17 cellular contexts compared by ENCODE assay signal in genomic region chr15:82569834-82570233, GRCh38. TPM values are rescaled to one million over a fixed set of nuclear protein-coding genes. Genes with fewer than 3 reads are reported as not detected.
DNase-seq lines count a peak whose midpoint lies in the region; ATAC-seq, FAIRE-seq and TF ChIP-seq lines count a peak whose summit lies in the region.
"Had no signal": no experiment of that assay in that cellular context is flagged by ENCODE, and none has a peak within 500 bp of the region (broad histone marks: within the 10 kb centered on the region; RNA-seq: fewer than 3 reads in every experiment).

No MANE protein-coding gene starts in this region.

- H3K27me3 ChIP-seq in K562 (ENCODE audit: control insufficient read depth in 2 of 2, insufficient read depth in 2 of 2, low read length in 2 of 2) (no peaks in the 10 kb centered on the region), dorsolateral prefrontal cortex (no peaks in the 10 kb centered on the region)
- no peaks in the 10 kb centered on the region for H3K27me3 ChIP-seq in CD8-positive, alpha-beta T cell (ENCODE audit: insufficient read depth, low read length)
- H3K27me3 ChIP-seq: BE2C had no signal

- H3K9me3 Mint-ChIP-seq in osteocyte (ENCODE audit: unreplicated experiment) = no peaks in the 10 kb centered on the region
- H3K9me3 Mint-ChIP-seq in CD8-positive, alpha-beta T cell = no peaks in the 10 kb centered on the region

- TF ChIP-seq EP300 in K562 (IDR thresholded peaks at IDR 0.05; ENCODE audit: low read length) = no peak

- intact Hi-C loops in K562 (cut with micrococcal nuclease) (loop anchor here (5.0 kb wide), 1 partner anchor 62 kb away; no protein-coding TSS in a partner anchor), dorsolateral prefrontal cortex (cut with DNase I) (loop anchor here (2.0 to 5.0 kb wide), 2 partner anchors 77 kb away; partner anchors contain the start of gene CPEB1 (in 2 of the 2))
- intact Hi-C loops in CD8-positive, alpha-beta T cell (cut with DNase I, micrococcal nuclease) = no loop called here

- no TSS peak for BruUV-seq in K562 (replicated peaks; lab: Mats Ljungman, UMichigan)

- H3K4me3 ChIP-seq in K562 (no peak overlapping the region), dorsolateral prefrontal cortex (peak overlapping the region in 58 of 59 donors; percentile 21 to 78 (median 62))
- no peak overlapping the region for H3K4me3 ChIP-seq in CD8-positive, alpha-beta T cell (ENCODE audit: low read depth, low read length)
- H3K4me3 ChIP-seq: HAP-1 had no signal

- no peak overlapping the region for H3K27ac Mint-ChIP-seq in osteocyte (ENCODE audit: unreplicated experiment)
- H3K27ac Mint-ChIP-seq in CD8-positive, alpha-beta T cell = no peak overlapping the region
- H3K27ac Mint-ChIP-seq: CD4-positive, CD25-positive, alpha-beta regulatory T cell had no signal

- no peak overlapping the region for H3K27ac ChIP-seq in K562 (ENCODE audit: extremely low read depth, low read depth, low read length)
- H3K27ac ChIP-seq in dorsolateral prefrontal cortex = peak overlapping the region in 48 of 59 donors; percentile 7 to 95 (median 86)
- no peak overlapping the region for H3K27ac ChIP-seq in CD8-positive, alpha-beta T cell (ENCODE audit: low read depth, low read length)
- H3K27ac ChIP-seq: HL-60, KMS-11 had no signal

- 71% methylated on average over 4 of the region's 4 CpGs for WGBS in K562 (ENCODE audit: insufficient coverage, low coverage, missing lambda C conversion rate)

- H3K4me1 Mint-ChIP-seq in osteocyte (ENCODE audit: unreplicated experiment) = peaks cover 5% of the 10 kb centered on the region
- H3K4me1 Mint-ChIP-seq in CD8-positive, alpha-beta T cell (ENCODE audit: low read depth) = no peaks in the 10 kb centered on the region
- H3K4me1 Mint-ChIP-seq: CD4-positive, CD25-positive, alpha-beta regulatory T cell had no signal

- H3K27me3 Mint-ChIP-seq in osteocyte (ENCODE audit: unreplicated experiment) = peaks cover 26% of the 10 kb centered on the region
- H3K27me3 Mint-ChIP-seq in CD8-positive, alpha-beta T cell (ENCODE audit: low read depth) = peaks cover 14% of the 10 kb centered on the region

- peak; percentile 59 for DNase-seq in G401 (ENCODE audit: low spot score)
- DNase-seq in K562 (ENCODE audit: extremely low read depth in 1 of 4, low spot score in 3 of 4) = no peak
- no peak for DNase-seq in dorsolateral prefrontal cortex
- peak; percentile 8 for DNase-seq in osteocyte (ENCODE audit: extremely low spot score, unreplicated experiment)
- DNase-seq in HuH-7 (ENCODE audit: low spot score) = no peak
- no peak for DNase-seq in CD8-positive, alpha-beta T cell
- DNase-seq: ACHN; BE2C; CD4-positive, CD25-positive, alpha-beta regulatory T cell; DMS153; DMS79; GF-D8 had no signal

- peaks cover 58% of the 10 kb centered on the region; the same call in 2 of the 3 replicates for H3K36me3 ChIP-seq in K562 (ENCODE audit: control insufficient read depth, insufficient read depth, low read length)
- H3K36me3 ChIP-seq in CD8-positive, alpha-beta T cell (ENCODE audit: insufficient read depth, low read length) = no peaks in the 10 kb centered on the region
- H3K36me3 ChIP-seq: BE2C, HAP-1 had no signal

- POLR2A ChIA-PET in K562 (lab: Yijun Ruan, JAX) = interaction anchor here (0.7 to 1.8 kb wide), 6 partner anchors 9 to 1548 kb away, joined by 3 to 4 read pairs (median 3); partner anchors contain the start of gene RPS17
- POLR2A ChIA-PET in CD8-positive, alpha-beta T cell (lab: Charles Lee) = no interaction called here

- no peak for FAIRE-seq in K562 (lab: Jason Lieb, UNC)

- H3K9me3 ChIP-seq in K562 (replicated peaks; ENCODE audit: control insufficient read depth, insufficient read depth, low read depth, low read length) = no peaks in the 10 kb centered on the region
- no peaks in the 10 kb centered on the region for H3K9me3 ChIP-seq in CD8-positive, alpha-beta T cell (ENCODE audit: low read length)
- H3K9me3 ChIP-seq: BE2C, HAP-1 had no signal

- TF ChIP-seq CTCF in K562 (IDR thresholded peaks at IDR 0.05 in 2 of 3, conservative IDR thresholded peaks at IDR 0.05 in 1 of 3; ENCODE audit: insufficient read depth in 2 of 3, low read depth in 1 of 3, low read length in 3 of 3) (no peak), dorsolateral prefrontal cortex (IDR thresholded peaks at IDR 0.05 in 54 of 56, conservative IDR thresholded peaks at IDR 0.05 in 2 of 56; ENCODE audit: low read depth in 1 of 56, partially characterized antibody in 56 of 56) (no peak), osteocyte (IDR thresholded peaks at IDR 0.05) (no peak)
- TF ChIP-seq CTCF in CD8-positive, alpha-beta T cell (IDR thresholded peaks at IDR 0.05) = no peak

- no peak for TF ChIP-seq RAD21 in K562 (CRISPR knock-in tag; conservative IDR thresholded peaks at IDR 0.05 in 1 of 2, IDR thresholded peaks at IDR 0.05 in 1 of 2)

- peaks cover 25 to 33% of the 10 kb centered on the region in 2 experiments; a peak in 4 of 5 replicates for H3K4me1 ChIP-seq in K562 (replicated peaks in 1 of 2; ENCODE audit: control insufficient read depth in 2 of 2, insufficient read depth in 2 of 2, low read length in 2 of 2)
- no peaks in the 10 kb centered on the region for H3K4me1 ChIP-seq in CD8-positive, alpha-beta T cell (ENCODE audit: insufficient read depth, low read length)

- H4K20me1 ChIP-seq in K562 (replicated peaks; ENCODE audit: control insufficient read depth, insufficient read depth, low read length) = peaks cover 10% of the 10 kb centered on the region

- in situ Hi-C loops in G401 (cut with HindIII; ENCODE audit: low sequenced_read_pairs) = no loop called here
- in situ Hi-C loops in K562 (cut with MboI) = no loop called here

- H3K36me3 Mint-ChIP-seq in osteocyte (ENCODE audit: unreplicated experiment) = no peaks in the 10 kb centered on the region
- peaks cover 3% of the 10 kb centered on the region for H3K36me3 Mint-ChIP-seq in CD8-positive, alpha-beta T cell
- H3K36me3 Mint-ChIP-seq: CD4-positive, CD25-positive, alpha-beta regulatory T cell had no signal

- H3K79me2 ChIP-seq in K562 (ENCODE audit: control insufficient read depth, insufficient read depth, low read length) = no peaks in the 10 kb centered on the region; the same call in 2 of the 3 replicates

- TF ChIP-seq POLR2A in K562 (conservative IDR thresholded peaks at IDR 0.05) = no peak

- H2AFZ ChIP-seq in K562 (ENCODE audit: low read depth, low read length) = no peak overlapping the region

- peaks cover 4% of the 10 kb centered on the region for H3K9me1 ChIP-seq in K562 (ENCODE audit: control insufficient read depth, insufficient read depth, low read length)

- H3K4me2 ChIP-seq in K562 (ENCODE audit: insufficient read depth, low read length) = no peak overlapping the region
- H3K4me2 ChIP-seq: KMS-11 had no signal

- ATAC-seq in K562 (no peak), HG03439 (IDR thresholded peaks at IDR 0.05; ENCODE audit: unreplicated experiment) (no peak), HG02798 (IDR thresholded peaks at IDR 0.05; ENCODE audit: poor library complexity, unreplicated experiment) (no peak)
- ATAC-seq in CD8-positive, alpha-beta T cell = no peak

- H3K4me3 Mint-ChIP-seq in osteocyte (ENCODE audit: unreplicated experiment) = no peak overlapping the region
- H3K4me3 Mint-ChIP-seq in CD8-positive, alpha-beta T cell = no peak overlapping the region
- H3K4me3 Mint-ChIP-seq: CD4-positive, CD25-positive, alpha-beta regulatory T cell had no signal

- no peak overlapping the region for H3K9ac ChIP-seq in K562 (ENCODE audit: insufficient read depth in 1 of 2, low read depth in 2 of 2, low read length in 2 of 2)
- H3K9ac ChIP-seq: KMS-11 had no signal

- CTCF ChIA-PET in K562 (lab: Yijun Ruan, JAX; ENCODE audit: low intra/inter-chr PET ratio) = no interaction called here
- CTCF ChIA-PET in CD8-positive, alpha-beta T cell (lab: Charles Lee) = no interaction called here

TF ChIP-seq in K562, 482 proteins besides CTCF, POLR2A, EP300 and RAD21 (continues in another document):
- no peak for TF ChIP-seq FOXK1 (CRISPR knock-in tag; IDR thresholded peaks at IDR 0.05; ENCODE audit: borderline replicate concordance)
- no peak for TF ChIP-seq ZFP1 (CRISPR knock-in tag; IDR thresholded peaks at IDR 0.05)
- TF ChIP-seq USF2 (CRISPR knock-in tag; IDR thresholded peaks at IDR 0.05) = no peak
- TF ChIP-seq XRCC3 (IDR thresholded peaks at IDR 0.05) = no peak
- no peak for TF ChIP-seq TBP (optimal IDR thresholded peaks at IDR 0.05; ENCODE audit: low read depth, low read length)
- no peak for TF ChIP-seq PHF8 (IDR thresholded peaks at IDR 0.05; ENCODE audit: borderline replicate concordance, low read length)
- no peak for TF ChIP-seq TFAM (CRISPR knock-in tag; conservative IDR thresholded peaks at IDR 0.05)
- TF ChIP-seq ZNF41 (CRISPR knock-in tag; conservative IDR thresholded peaks at IDR 0.05) = no peak
- peak; percentile 90 for TF ChIP-seq ZNF316 (IDR thresholded peaks at IDR 0.05)

RNA-seq across cellular contexts. Expression of gene RPS17, which starts 29.6 kb away (rescaled TPM):
- 4,982 and 6,687 TPM in 2 replicates for total RNA-seq in G401 (2014; rRNA removed; shearing (Covaris generic))
- 288 and 405 TPM in 2 replicates for total RNA-seq in K562 (2011; cell fraction: chromatin; rRNA removed; ENCODE audit: low replicate concordance)
- total RNA-seq in K562 (2011; cell fraction: nucleolus; rRNA removed) = 802 and 812 TPM in 2 replicates
- total RNA-seq in K562 (2011; cell fraction: nucleoplasm; rRNA removed) = 889 and 1,793 TPM in 2 replicates
- 4,669 and 6,363 TPM in 2 replicates for total RNA-seq in K562 (2014; rRNA removed)
- 4,513 and 5,229 TPM in 2 replicates for total RNA-seq in K562 (2014; rRNA removed; fragmentation: Illumina TruSeq; extraction: Trizol)
- total RNA-seq in K562 (2015; rRNA removed; fragmentation: Illumina TruSeq; extraction: Trizol) = 5,690 and 6,000 TPM in 2 replicates
- total RNA-seq in K562 (2021) = 2,376 and 2,708 TPM in 2 replicates
- polyA plus RNA-seq in K562 (2011; rRNA removed) = 5,062 and 5,477 TPM in 2 replicates
- polyA plus RNA-seq in K562 (2011; cell fraction: cytosol; rRNA removed) = 3,204 and 5,121 TPM in 2 replicates
- 1,138 and 2,084 TPM in 2 replicates for polyA plus RNA-seq in K562 (2011; cell fraction: nucleus; rRNA removed)
- polyA plus RNA-seq in K562 (2012) = 4,007 and 4,409 TPM in 2 replicates
- polyA plus RNA-seq in K562 (2014; fragmentation: Illumina TruSeq; extraction: Trizol) = 2,686 and 3,105 TPM in 2 replicates
- 1,000 to 10,000 TPM; 1,988 to 2,233 TPM for polyA plus RNA-seq in K562 (2014; fragmentation: Nextera tagmentation; extraction: Ambion mirVana)
- polyA plus RNA-seq in K562 (2014; rRNA removed) = 6,515 and 6,851 TPM in 2 replicates
- 1,664 and 1,697 TPM in 2 replicates for polyA minus RNA-seq in K562 (2011; rRNA and poly(A)+ RNA removed)
- 653 and 953 TPM in 2 replicates for polyA minus RNA-seq in K562 (2011; cell fraction: cytosol; rRNA and poly(A)+ RNA removed)
- 297 and 420 TPM in 2 replicates for polyA minus RNA-seq in K562 (2011; cell fraction: nucleus; rRNA and poly(A)+ RNA removed)
- 100 to 1,000 TPM; 255 to 518 (median 371) TPM for total RNA-seq in dorsolateral prefrontal cortex
- 1,272 and 1,309 TPM in 2 replicates for total RNA-seq in osteocyte
- total RNA-seq in CD8-positive, alpha-beta T cell = 1,000 to 10,000 TPM; 3,034 to 3,037 TPM

Comparison
In these comparisons a context has a peak if more than half of its experiments do, and no peak if none do; other contexts are left out.
1. DNase-seq: peak in G401 (single experiment) and osteocyte (single experiment); none in K562 (0 of 4), dorsolateral prefrontal cortex (0 of 10), HuH-7 (single experiment) and CD8-positive, alpha-beta T cell (0 of 7).
2. H3K27ac ChIP-seq: peak in dorsolateral prefrontal cortex (48 of 59); none in K562 (single experiment) and CD8-positive, alpha-beta T cell (single experiment).
3. H3K4me3 ChIP-seq: peak in dorsolateral prefrontal cortex (58 of 59); none in K562 (single experiment) and CD8-positive, alpha-beta T cell (single experiment).
4. intact Hi-C loops: an anchor here in K562 (5.0 kb wide) and dorsolateral prefrontal cortex (2.0 to 5.0 kb wide); none called in CD8-positive, alpha-beta T cell.